1 cellular context compared by ENCODE assay signal in the genomic region with DNA sequence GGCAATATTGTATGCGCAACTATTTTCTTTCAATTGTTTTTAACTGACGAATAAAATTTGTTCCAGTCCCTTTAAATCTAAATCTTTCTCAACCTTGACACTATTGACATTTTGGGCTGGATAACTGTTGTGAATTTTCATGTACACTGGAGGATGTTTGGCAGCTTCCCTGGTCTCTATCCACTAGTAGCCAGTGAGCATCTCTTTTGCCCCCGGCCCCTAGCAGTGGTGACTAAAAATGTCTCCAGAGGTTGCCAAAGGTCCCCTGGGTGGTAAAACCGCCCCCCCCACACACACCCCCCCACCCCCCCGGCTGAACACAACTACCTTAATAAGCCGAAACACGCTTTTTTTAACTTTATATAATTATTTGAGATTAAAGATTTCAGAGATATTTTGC.
TF ChIP-seq lines count a peak whose summit lies in the region.

No MANE protein-coding gene starts in this region.

TF ChIP-seq in IMR-90, 13 proteins besides CTCF, POLR2A, EP300 and RAD21 (continued from another document):
- TF ChIP-seq, protein P1, sequence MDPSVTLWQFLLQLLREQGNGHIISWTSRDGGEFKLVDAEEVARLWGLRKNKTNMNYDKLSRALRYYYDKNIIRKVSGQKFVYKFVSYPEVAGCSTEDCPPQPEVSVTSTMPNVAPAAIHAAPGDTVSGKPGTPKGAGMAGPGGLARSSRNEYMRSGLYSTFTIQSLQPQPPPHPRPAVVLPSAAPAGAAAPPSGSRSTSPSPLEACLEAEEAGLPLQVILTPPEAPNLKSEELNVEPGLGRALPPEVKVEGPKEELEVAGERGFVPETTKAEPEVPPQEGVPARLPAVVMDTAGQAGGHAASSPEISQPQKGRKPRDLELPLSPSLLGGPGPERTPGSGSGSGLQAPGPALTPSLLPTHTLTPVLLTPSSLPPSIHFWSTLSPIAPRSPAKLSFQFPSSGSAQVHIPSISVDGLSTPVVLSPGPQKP (IDR thresholded peaks at IDR 0.05; ENCODE audit: borderline replicate concordance, low read depth, low read length): no peak
- no peak for TF ChIP-seq CHD1 (IDR thresholded peaks at IDR 0.05; ENCODE audit: low read depth, low read length)
- TF ChIP-seq CEBPB (IDR thresholded peaks at IDR 0.05; ENCODE audit: low read depth, low read length): no peak
- no peak for TF ChIP-seq MAFK (IDR thresholded peaks at IDR 0.05; ENCODE audit: low read depth, low read length)
- TF ChIP-seq RFX5 (IDR thresholded peaks at IDR 0.05; ENCODE audit: low read depth, low read length): no peak
- TF ChIP-seq NFE2L2 (IDR thresholded peaks at IDR 0.05; ENCODE audit: low read depth, low read length): no peak
- TF ChIP-seq, protein P2, sequence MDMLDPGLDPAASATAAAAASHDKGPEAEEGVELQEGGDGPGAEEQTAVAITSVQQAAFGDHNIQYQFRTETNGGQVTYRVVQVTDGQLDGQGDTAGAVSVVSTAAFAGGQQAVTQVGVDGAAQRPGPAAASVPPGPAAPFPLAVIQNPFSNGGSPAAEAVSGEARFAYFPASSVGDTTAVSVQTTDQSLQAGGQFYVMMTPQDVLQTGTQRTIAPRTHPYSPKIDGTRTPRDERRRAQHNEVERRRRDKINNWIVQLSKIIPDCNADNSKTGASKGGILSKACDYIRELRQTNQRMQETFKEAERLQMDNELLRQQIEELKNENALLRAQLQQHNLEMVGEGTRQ (IDR thresholded peaks at IDR 0.05; ENCODE audit: low read depth, low read length): no peak
- no peak for TF ChIP-seq RCOR1 (IDR thresholded peaks at IDR 0.05; ENCODE audit: insufficient replicate concordance, low read length)
- TF ChIP-seq FOS (IDR thresholded peaks at IDR 0.05; ENCODE audit: low read depth, low read length): no peak
- TF ChIP-seq MAZ (IDR thresholded peaks at IDR 0.05; ENCODE audit: borderline replicate concordance, low read depth, low read length): no peak
- TF ChIP-seq MXI1 (IDR thresholded peaks at IDR 0.05; ENCODE audit: borderline replicate concordance, low read depth, low read length): no peak
